8 cellular contexts compared by ENCODE assay signal in the genomic region with DNA sequence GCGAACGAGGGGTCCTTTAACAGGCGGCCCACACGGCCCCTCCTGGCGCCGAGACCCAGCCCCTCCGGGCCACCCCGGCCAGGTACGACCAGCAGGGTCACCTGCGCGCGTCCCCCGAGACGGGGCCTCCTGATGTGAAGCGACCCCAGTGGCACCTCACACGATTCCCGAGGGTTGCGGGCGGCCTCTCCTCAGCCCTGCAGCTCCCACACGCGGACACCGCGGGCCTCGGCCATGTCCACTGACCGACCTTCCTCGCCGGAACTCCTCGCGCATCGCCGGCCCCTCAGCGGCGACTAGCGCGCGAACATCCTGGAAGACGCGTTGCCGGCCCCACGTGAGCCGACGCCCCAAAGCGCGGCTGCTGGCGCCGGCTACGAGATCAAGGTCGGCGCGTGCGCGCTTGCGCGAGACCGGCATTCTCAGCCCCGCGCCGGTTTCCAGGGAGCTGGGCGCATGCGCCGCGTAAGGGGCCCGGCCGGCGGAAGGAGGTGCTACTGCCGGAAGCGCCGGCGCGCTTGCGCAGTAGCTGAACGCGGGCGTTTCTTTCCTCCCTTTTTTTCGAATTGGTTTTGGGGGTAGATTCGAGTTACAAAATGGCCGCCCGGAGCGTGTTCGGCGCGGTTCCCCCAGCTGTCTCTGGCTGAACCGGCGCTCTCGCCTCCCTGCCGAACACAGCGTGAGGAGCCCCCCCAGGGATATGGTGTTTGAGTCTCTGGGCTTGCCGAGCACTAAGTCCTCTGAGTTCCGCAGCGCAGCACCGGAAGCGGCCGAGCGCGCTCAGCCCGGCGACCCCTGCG. TPM values are rescaled to one million over a fixed set of nuclear protein-coding genes. Genes with fewer than 3 reads are reported as not detected.
DNase-seq lines count a peak whose midpoint lies in the region; FAIRE-seq and TF ChIP-seq lines count a peak whose summit lies in the region.

A gene with protein sequence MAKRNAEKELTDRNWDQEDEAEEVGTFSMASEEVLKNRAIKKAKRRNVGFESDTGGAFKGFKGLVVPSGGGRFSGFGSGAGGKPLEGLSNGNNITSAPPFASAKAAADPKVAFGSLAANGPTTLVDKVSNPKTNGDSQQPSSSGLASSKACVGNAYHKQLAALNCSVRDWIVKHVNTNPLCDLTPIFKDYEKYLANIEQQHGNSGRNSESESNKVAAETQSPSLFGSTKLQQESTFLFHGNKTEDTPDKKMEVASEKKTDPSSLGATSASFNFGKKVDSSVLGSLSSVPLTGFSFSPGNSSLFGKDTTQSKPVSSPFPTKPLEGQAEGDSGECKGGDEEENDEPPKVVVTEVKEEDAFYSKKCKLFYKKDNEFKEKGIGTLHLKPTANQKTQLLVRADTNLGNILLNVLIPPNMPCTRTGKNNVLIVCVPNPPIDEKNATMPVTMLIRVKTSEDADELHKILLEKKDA (plus strand): TSS at position 509 of the 800 bp plus-strand sequence. CDS start 4,253 bp downstream, outside the sequence.

- peak within 1 kb of the TSS; percentile 91 for H3K4me2 ChIP-seq in neural cell (ENCODE audit: low read length)

- no peaks in the 10 kb centered on the region for H3F3A ChIP-seq in neural cell (ENCODE audit: insufficient read depth, low read length, poor library complexity, severe bottlenecking)

- FAIRE-seq in H54 (lab: Jason Lieb, UNC): peak; percentile 53

- peak within 1 kb of the TSS; percentile 82 for H3K9ac ChIP-seq in neural cell (ENCODE audit: low read length)

- H2AFZ ChIP-seq in neural cell (ENCODE audit: low read depth, low read length): peak within 1 kb of the TSS; percentile 73

- H3K27ac ChIP-seq in neural cell (ENCODE audit: low read length): peak within 1 kb of the TSS; percentile 72
- H3K27ac ChIP-seq in stomach: peak within 1 kb of the TSS; percentile 90 to 96 (median 95)

- 0 to 1% (median 1%) methylated on average over 16 to 98 of the region's 98 CpGs for WGBS in stomach, 5 donors

- intact Hi-C loops in stomach (cut with DNase I; ENCODE audit: low total_unique reads): no loop called here

- TF ChIP-seq CTCF in neural cell (IDR thresholded peaks at IDR 0.05; ENCODE audit: poor library complexity, severe bottlenecking) (peak; percentile 49), stomach (IDR thresholded peaks at IDR 0.05) (no peak)

- no peaks in the 10 kb centered on the region for H4K20me1 ChIP-seq in neural cell (ENCODE audit: insufficient read depth)

- H3K27me3 ChIP-seq in neural cell (ENCODE audit: insufficient read depth, low read depth, low read length) (no peaks in the 10 kb centered on the region), stomach (no peaks in the 10 kb centered on the region)

- peak; percentile 9 for TF ChIP-seq EP300 in neural cell (conservative IDR thresholded peaks at IDR 0.05; ENCODE audit: poor library complexity, severe bottlenecking)
- no peak for TF ChIP-seq EP300 in stomach (IDR thresholded peaks at IDR 0.05)

- TF ChIP-seq RAD21 in neural cell (conservative IDR thresholded peaks at IDR 0.05): peak; percentile 61

- H3K4me3 ChIP-seq in neural cell (ENCODE audit: low read length) (peak within 1 kb of the TSS; percentile 99), stomach (peak within 1 kb of the TSS; percentile 77 to 99 (median 83))

- H3K9me2 ChIP-seq in neural cell (ENCODE audit: insufficient read depth, low read length): no peaks in the 10 kb centered on the region

- H3K4me1 ChIP-seq in stomach: peaks cover 29 to 87% (median 64%) of the 10 kb centered on the region in 4 donors

- DNase-seq in ELR (ENCODE audit: low read depth): peak; percentile 96
- DNase-seq in H54 (ENCODE audit: insufficient read length, low spot score): peak; percentile 89
- DNase-seq in M059J (ENCODE audit: low read depth): peak; percentile 90
- DNase-seq in SHP77 (lab: John Stamatoyannopoulos, UW): peak; percentile 95 to 98
- peak; percentile 95 for DNase-seq in activated effector memory CD4-positive, alpha-beta T cell treated with Interleukin-2 at 50 U/mL for 16 hours
- peak; percentile 96 for DNase-seq in fibroblast of the conjunctiva (ENCODE audit: low read depth)
- peak; percentile 98 for DNase-seq in stomach

- peaks cover 30% of the 10 kb centered on the region for H3K79me2 ChIP-seq in neural cell (replicated peaks; ENCODE audit: insufficient read depth, low read length)

- H3K36me3 ChIP-seq in neural cell (ENCODE audit: insufficient read depth, low read length) (no peaks in the 10 kb centered on the region), stomach (peaks cover 0 to 11% (median 9%) of the 10 kb centered on the region in 4 donors)

- H3K9me3 ChIP-seq in neural cell (ENCODE audit: low read length) (no peaks in the 10 kb centered on the region), stomach (no peaks in the 10 kb centered on the region)

- peak; percentile 65; the same call in 1 of the 2 replicates for TF ChIP-seq POLR2A in H54 (IDR thresholded peaks at IDR 0.05; ENCODE audit: low read depth, low read length)
- peak in 1 of 4 donors; percentile 62 for TF ChIP-seq POLR2A in stomach (IDR thresholded peaks at IDR 0.05)

TF ChIP-seq in neural cell, 6 proteins besides CTCF, POLR2A, EP300 and RAD21:
- TF ChIP-seq TAF1 (IDR thresholded peaks at IDR 0.05; ENCODE audit: low read depth): peak; percentile 55
- peak; percentile 82 for TF ChIP-seq POLR2AphosphoS5 (IDR thresholded peaks at IDR 0.05)
- TF ChIP-seq MXI1 (conservative IDR thresholded peaks at IDR 0.05; ENCODE audit: poor library complexity, severe bottlenecking): peak; percentile 98
- TF ChIP-seq REST (IDR thresholded peaks at IDR 0.05; ENCODE audit: borderline replicate concordance): peak; percentile 45
- TF ChIP-seq EZH2 (IDR thresholded peaks at IDR 0.05; ENCODE audit: borderline replicate concordance, insufficient read depth, low read length, poor library complexity, severe bottlenecking): no peak
- peak; percentile 64 for TF ChIP-seq SMC3 (conservative IDR thresholded peaks at IDR 0.05; ENCODE audit: poor library complexity)

RNA-seq across cellular contexts. Expression of the gene that starts here (rescaled TPM):
- 51.7 and 63.5 TPM in 2 replicates for total RNA-seq in M059J (2014; rRNA removed; shearing (Covaris generic))
- polyA plus RNA-seq in neural cell (33.0 and 38.7 TPM in 2 replicates), stomach (10 to 100 TPM; 14.6 to 30.4 (median 15.6) TPM)
- 73.0 and 82.9 TPM in 2 replicates for polyA minus RNA-seq in neural cell
- total RNA-seq in stomach: 100 to 1,000 TPM in 4 of 5 donors, 10 to 100 TPM in 1; 69.9 to 443 (median 162) TPM

Comparison
In these comparisons a context has a peak if more than half of its experiments do, and no peak if none do; other contexts are left out.
1. Peak in every context shown above with its lines: DNase-seq, H3K4me3 ChIP-seq and H3K27ac ChIP-seq.